21 cellular contexts compared by ENCODE assay signal in the genomic region with DNA sequence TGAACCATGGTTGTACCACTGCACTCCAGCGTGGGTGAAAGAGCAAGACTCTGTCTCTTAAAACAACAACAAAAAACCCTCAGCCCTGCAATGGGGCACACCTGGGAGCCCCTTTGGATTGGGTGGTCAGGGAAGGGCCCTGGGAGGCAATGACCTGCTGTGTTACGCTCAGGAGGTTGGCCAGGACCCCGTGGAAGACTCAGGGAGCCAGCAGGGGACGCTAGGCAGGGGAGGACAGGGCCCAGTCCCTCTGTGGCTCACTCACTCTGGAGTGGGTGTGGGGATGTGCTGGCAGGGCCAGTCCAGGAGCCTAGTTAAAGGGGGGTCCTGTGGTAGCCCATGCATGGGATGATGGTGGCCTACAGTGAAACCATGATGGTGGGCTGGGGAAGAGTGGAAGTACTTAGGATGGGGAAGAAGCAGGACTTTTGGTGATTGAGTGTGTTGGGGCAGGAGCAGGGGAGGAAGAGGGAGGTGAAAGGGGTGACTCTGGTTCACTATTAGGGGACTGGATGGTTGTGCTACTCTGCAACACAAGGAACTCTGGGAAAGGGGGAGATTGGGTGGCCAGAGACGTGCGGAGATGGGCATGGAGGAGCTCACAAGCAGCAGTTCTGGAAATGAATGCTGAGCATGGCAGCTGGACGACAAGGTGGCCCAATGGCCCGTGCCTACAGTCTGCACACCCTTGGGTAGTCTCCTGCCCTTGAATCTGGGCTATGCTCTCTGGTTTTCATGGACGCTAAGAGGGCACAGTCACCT.
"Had no signal": no experiment of that assay in that cellular context is flagged by ENCODE, and none has a peak within 500 bp of the region (broad histone marks: within the 10 kb centered on the region; RNA-seq: fewer than 3 reads in every experiment).

No MANE protein-coding gene starts in this region.

- H3K4me1 ChIP-seq: lower lobe of right lung, psoas muscle, spleen, stomach, thyroid gland had no signal

- H3K4me2 ChIP-seq: neural progenitor cell had no signal

- H3K27me3 ChIP-seq: neural progenitor cell, ovary, stomach, thyroid gland had no signal

- DNase-seq: effector CD8-positive, alpha-beta T cell; endodermal cell; hypothalamus; immature natural killer cell; islet precursor cell; kidney glomerular epithelial cell; left colon; left ventricle myocardium superior; lower lobe of right lung; nucleus accumbens; ovary; posterior cingulate gyrus; psoas muscle; right cardiac atrium; spleen; stimulated activated naive B cell treated with anti-CD40 and anti-IgM and Interleukin-4, amounts not matched to agents 10 μg/mL and 1 μg/mL and 100 μg/mL, for 72 hours; stomach; thyroid gland; trophoblast cell had no signal

- ATAC-seq: left colon; left ventricle myocardium superior; lower lobe of right lung; psoas muscle; right cardiac atrium; stimulated activated naive B cell treated with anti-CD40 and anti-IgM and Interleukin-4, amounts not matched to agents 10 μg/mL and 1 μg/mL and 100 μg/mL, for 72 hours had no signal

- H3K4me3 ChIP-seq: lower lobe of right lung, neural progenitor cell, ovary, psoas muscle, skin epidermis, spleen, stomach, thyroid gland had no signal

- H3K9ac ChIP-seq: neural progenitor cell had no signal

- H3K9me3 ChIP-seq: ovary, thyroid gland had no signal

- H3K27ac ChIP-seq: lower lobe of right lung, neural progenitor cell, ovary, psoas muscle, skin epidermis, spleen, stomach, thyroid gland had no signal

- H2AFZ ChIP-seq: neural progenitor cell had no signal

- H3K36me3 ChIP-seq: lower lobe of right lung, neural progenitor cell, ovary, spleen, stomach, thyroid gland had no signal
